Comparison of ENCODE assay signal across 2 cellular contexts in the genomic region with DNA sequence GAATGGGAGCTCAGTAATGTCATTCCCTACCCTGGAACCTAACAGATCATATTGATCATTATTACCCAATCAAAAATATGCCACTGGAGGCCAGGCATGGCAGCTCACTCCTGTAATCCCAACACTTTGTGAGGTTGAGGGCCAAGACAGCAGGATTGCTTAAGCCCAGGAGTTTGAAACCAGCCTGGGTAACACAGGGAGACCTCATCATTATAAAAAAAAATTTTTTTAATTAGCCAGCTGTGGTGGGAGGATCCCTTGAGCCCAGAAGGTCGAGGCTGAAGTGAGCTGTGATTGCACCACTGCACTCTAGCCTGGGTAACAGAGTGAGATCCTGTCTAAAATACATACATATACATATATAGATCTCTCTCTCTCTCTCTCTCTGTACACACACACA.
TF ChIP-seq lines count a peak whose summit lies in the region.

No MANE protein-coding gene starts in this region.

TF ChIP-seq in GM23338, 12 proteins besides CTCF, POLR2A, EP300 and RAD21 (continued from another document):
- TF ChIP-seq ZNF331 (CRISPR knock-in tag; IDR thresholded peaks at IDR 0.05; ENCODE audit: low read depth) (no peak), NANOG (IDR thresholded peaks at IDR 0.05; ENCODE audit: borderline replicate concordance) (no peak)
TF ChIP-seq in GM23338: peak in this region for 0.

TF ChIP-seq in WTC11, 78 proteins besides CTCF, POLR2A, EP300 and RAD21 (continued from another document):
- TF ChIP-seq, protein P1, sequence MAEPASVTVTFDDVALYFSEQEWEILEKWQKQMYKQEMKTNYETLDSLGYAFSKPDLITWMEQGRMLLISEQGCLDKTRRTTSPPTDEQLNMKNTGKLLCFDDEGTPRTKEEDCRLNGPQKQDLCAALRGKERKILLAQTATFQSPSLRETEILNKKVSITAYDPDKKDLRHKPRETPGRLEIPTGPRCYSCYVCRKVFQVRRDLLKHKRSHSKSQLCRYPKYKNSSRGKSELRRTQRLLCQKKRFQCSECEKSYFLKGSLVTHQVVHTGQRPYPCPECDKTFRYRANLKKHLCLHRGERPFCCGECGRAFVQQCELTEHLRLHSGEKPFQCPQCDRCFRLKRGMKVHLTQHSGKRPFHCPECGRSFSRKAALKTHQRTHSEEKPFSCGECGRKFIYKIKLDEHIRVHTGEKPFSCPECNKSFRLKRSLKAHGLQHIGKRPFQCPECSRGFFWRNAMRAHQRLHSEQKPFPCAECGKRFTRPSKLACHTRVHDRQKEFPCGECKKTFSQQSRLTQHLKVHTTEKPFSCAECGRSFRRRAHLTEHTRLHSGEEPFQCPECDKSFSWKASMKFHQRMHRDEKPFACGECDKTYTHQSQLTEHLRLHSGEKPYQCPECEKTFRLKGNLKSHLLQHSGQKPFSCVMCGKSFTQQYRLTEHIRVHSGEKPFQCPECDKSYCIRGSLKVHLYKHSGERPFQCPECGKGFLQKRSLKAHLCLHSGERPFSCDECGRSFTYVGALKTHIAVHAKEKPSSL (CRISPR knock-in tag; conservative IDR thresholded peaks at IDR 0.05): no peak
- no peak for TF ChIP-seq ZNF671 (CRISPR knock-in tag; IDR thresholded peaks at IDR 0.05)
- no peak for TF ChIP-seq ZNF219 (CRISPR knock-in tag; IDR thresholded peaks at IDR 0.05; ENCODE audit: borderline replicate concordance)
- no peak for TF ChIP-seq ZNF138 (CRISPR knock-in tag; conservative IDR thresholded peaks at IDR 0.05)
